Comparison of ENCODE assay signal across 22 cellular contexts in the genomic region with DNA sequence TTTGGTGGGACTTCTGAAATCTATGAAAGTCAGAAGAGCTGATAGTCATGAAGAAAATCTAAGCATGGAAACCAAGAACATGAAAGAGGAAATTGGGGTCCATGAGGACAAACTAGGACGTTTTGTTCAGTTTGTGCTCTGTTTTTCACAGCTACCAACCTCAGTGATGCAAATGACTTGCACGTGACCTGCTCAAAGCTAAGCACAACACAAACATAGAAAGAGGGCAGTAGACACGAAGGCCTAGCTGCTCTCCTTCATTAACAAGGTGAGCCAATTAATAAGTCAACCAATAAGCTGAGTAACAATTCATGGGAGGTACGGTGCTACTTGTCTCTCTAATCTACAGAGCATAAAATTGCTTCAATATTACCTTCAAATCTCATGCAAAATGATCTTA.
"Had no signal": no experiment of that assay in that cellular context is flagged by ENCODE, and none has a peak within 500 bp of the region (broad histone marks: within the 10 kb centered on the region; RNA-seq: fewer than 3 reads in every experiment).

No MANE protein-coding gene starts in this region.

- H3K9me3 ChIP-seq: heart right ventricle, mucosa of descending colon, neutrophil, psoas muscle, tibial artery, upper lobe of left lung, vagina had no signal

- FAIRE-seq: islet of Langerhans had no signal

- H3K36me3 ChIP-seq: heart right ventricle, neutrophil, spleen, tibial artery, upper lobe of left lung, vagina had no signal

- H3K4me3 ChIP-seq: heart right ventricle, mucosa of descending colon, psoas muscle, spleen, tibial artery, upper lobe of left lung, vagina had no signal

- H3K27ac ChIP-seq: heart right ventricle, neutrophil, psoas muscle, spleen, tibial artery, upper lobe of left lung, vagina had no signal

- H3K27me3 ChIP-seq: heart right ventricle, neutrophil, spleen, tibial artery, upper lobe of left lung, vagina had no signal

- ATAC-seq: esophagus mucosa; heart right ventricle; left lobe of liver; mucosa of descending colon; naive thymus-derived CD8-positive, alpha-beta T cell; psoas muscle; sciatic nerve; stimulated activated memory B cell treated with anti-CD40 and anti-IgM and Interleukin-4, amounts not matched to agents 10 μg/mL and 1 μg/mL and 100 μg/mL, for 72 hours had no signal

- H3K4me1 ChIP-seq: heart right ventricle, psoas muscle, spleen, tibial artery, upper lobe of left lung, vagina had no signal

- DNase-seq: effector CD4-positive, alpha-beta T cell; endodermal cell; heart right ventricle; hypothalamus; kidney glomerular epithelial cell; mammary epithelial cell; mucosa of descending colon; naive thymus-derived CD8-positive, alpha-beta T cell; psoas muscle; spleen; stimulated activated CD4-positive, alpha-beta T cell treated with anti-CD3 and anti-CD28 coated beads, Interleukin-15, amount 100 ng/mL, for 24 hours; stimulated activated CD4-positive, alpha-beta T cell treated with anti-CD3 and anti-CD28 coated beads, Interleukin-1b, Interleukin-23, amount 100 ng/mL, for 48 hours; stimulated activated CD4-positive, alpha-beta T cell treated with anti-CD3 and anti-CD28 coated beads, Interleukin-4, amount 100 ng/mL, for 24 hours; tibial artery; upper lobe of left lung had no signal
